In the genomic region with DNA sequence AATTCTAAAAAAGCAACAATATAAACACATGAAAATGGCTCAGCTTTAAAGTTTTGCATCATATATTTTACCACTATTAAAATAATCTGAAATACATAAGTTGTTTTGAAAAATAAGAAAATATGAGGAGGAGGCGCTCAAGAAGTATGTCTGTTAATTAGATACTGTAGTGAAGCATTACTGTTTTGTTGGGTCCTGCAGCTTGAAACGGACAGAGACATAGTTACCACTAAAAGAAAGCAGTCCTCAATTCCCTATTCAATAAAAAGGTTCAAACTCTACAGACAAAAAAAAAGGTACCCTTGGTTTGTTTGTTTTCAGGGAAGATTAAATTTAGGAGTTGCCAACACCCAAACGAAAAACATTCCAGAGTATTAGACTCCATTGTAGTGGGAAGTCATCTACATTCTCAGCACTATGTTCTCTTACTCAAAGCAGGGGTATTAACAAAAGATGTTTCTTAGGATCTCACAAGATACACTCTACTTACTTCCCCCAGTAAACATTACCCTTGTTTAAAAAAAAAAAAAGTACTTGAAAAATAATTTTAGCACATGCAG, we compare ENCODE assay signal across 8 cellular contexts. TPM values are rescaled to one million over a fixed set of nuclear protein-coding genes. Genes with fewer than 3 reads are reported as not detected.
A peak's percentile ranks its signal among the peaks of the same experiment; 100 is the strongest.
DNase-seq lines count a peak whose midpoint lies in the region; ATAC-seq and TF ChIP-seq lines count a peak whose summit lies in the region.

No MANE protein-coding gene starts in this region.

- no peaks in the 10 kb centered on the region for H3K79me1 ChIP-seq in H9 (ENCODE audit: insufficient read depth, low read depth, low read length, poor library complexity, severe bottlenecking)

- no peak overlapping the region for H2BK12ac ChIP-seq in H9 (ENCODE audit: insufficient read length, low read depth, low read length)

- DNase-seq in H9 (no peak), lower lobe of right lung (no peak), NCI-H187 (lab: John Stamatoyannopoulos, UW) (no peak), occipital lobe (lab: John Stamatoyannopoulos, UW) (no peak), NCI-H446 treated with DMSO at 0.1 percent for 48 hours (lab: John Stamatoyannopoulos, UW) (no peak)

- H3K9ac ChIP-seq in H9 (ENCODE audit: extremely low read depth, insufficient read length, low read length) = peak overlapping the region; percentile 52

- no peaks in the 10 kb centered on the region for H3K27me3 ChIP-seq in H9 (ENCODE audit: insufficient read depth, low read length)
- H3K27me3 ChIP-seq in lower lobe of right lung (ENCODE audit: low read depth) = no peaks in the 10 kb centered on the region

- H3K18ac ChIP-seq in H9 (ENCODE audit: insufficient read length, low read depth, low read length) = no peak overlapping the region

- intact Hi-C loops in lower lobe of right lung (cut with DNase I) = no loop called here

- H3K4me3 Mint-ChIP-seq in H9 (peak overlapping the region; percentile 83 to 97), brain (peak overlapping the region; percentile 79 to 90 (median 87))

- H3K36me3 Mint-ChIP-seq in H9 (ENCODE audit: insufficient read depth in 1 of 3, low read depth in 3 of 3) = peaks cover 19 to 24% (median 22%) of the 10 kb centered on the region in 3 experiments
- H3K36me3 Mint-ChIP-seq in brain = no peaks in the 10 kb centered on the region

- no peak overlapping the region for H4K91ac ChIP-seq in H9 (ENCODE audit: insufficient read length, low read depth, low read length)

- no peak for TF ChIP-seq CTCF in 22Rv1 (IDR thresholded peaks at IDR 0.05)
- no peak for TF ChIP-seq CTCF in H9 (conservative IDR thresholded peaks at IDR 0.05)
- no peak for TF ChIP-seq CTCF in brain (conservative IDR thresholded peaks at IDR 0.05)
- TF ChIP-seq CTCF in lower lobe of right lung (IDR thresholded peaks at IDR 0.05) = no peak

- no peak overlapping the region for H2AK5ac ChIP-seq in H9 (ENCODE audit: insufficient read length, low read length)

- H3K27me3 Mint-ChIP-seq in H9 (ENCODE audit: low read depth) = no peaks in the 10 kb centered on the region
- peaks cover 28% of the 10 kb centered on the region for H3K27me3 Mint-ChIP-seq in brain

- peaks cover 48 to 53% of the 10 kb centered on the region in 2 experiments for H3K4me1 Mint-ChIP-seq in H9
- H3K4me1 Mint-ChIP-seq in brain = peaks cover 47% of the 10 kb centered on the region

- H3K9me3 Mint-ChIP-seq in H9 = no peaks in the 10 kb centered on the region; a peak in 1 of 5 replicates
- no peaks in the 10 kb centered on the region for H3K9me3 Mint-ChIP-seq in brain

- peak overlapping the region; percentile 94 for H3K4me2 ChIP-seq in H9 (ENCODE audit: insufficient read depth, insufficient read length, low read length)

- H3K4me1 ChIP-seq in H9 (ENCODE audit: insufficient read depth, low read length) = peaks cover under 1% of the 10 kb centered on the region; the same call in 1 of the 2 replicates
- H3K4me1 ChIP-seq in lower lobe of right lung = peaks cover 22% of the 10 kb centered on the region

- H2BK20ac ChIP-seq in H9 (ENCODE audit: low read depth, low read length, poor library complexity, severe bottlenecking) = no peak overlapping the region

- H4K8ac ChIP-seq in H9 (replicated peaks; ENCODE audit: insufficient read length, low read depth, low read length) = no peak overlapping the region

- H3K23ac ChIP-seq in H9 (ENCODE audit: insufficient read length, low read depth, low read length) = no peak overlapping the region

- H3K14ac ChIP-seq in H9 (ENCODE audit: insufficient read depth, low read length) = no peak overlapping the region

- no peak overlapping the region for H2AFZ ChIP-seq in H9 (ENCODE audit: low read length)

- no peaks in the 10 kb centered on the region for H3K9me3 ChIP-seq in H9 (ENCODE audit: control insufficient read depth, low read depth, low read length)
- no peaks in the 10 kb centered on the region for H3K9me3 ChIP-seq in lower lobe of right lung

- H2BK120ac ChIP-seq in H9 (ENCODE audit: low read depth, low read length, poor library complexity, severe bottlenecking) = no peak overlapping the region

- peaks cover 53% of the 10 kb centered on the region for H3K79me2 ChIP-seq in H9 (ENCODE audit: insufficient read depth, low read length)

- ATAC-seq in lower lobe of right lung = no peak
- no peak for ATAC-seq in HG03159 (IDR thresholded peaks at IDR 0.05; ENCODE audit: unreplicated experiment)

- H3T11ph ChIP-seq in H9 (ENCODE audit: low read length) = no peak overlapping the region

- H2BK5ac ChIP-seq in H9 (ENCODE audit: insufficient read length, low read length) = no peak overlapping the region

- no CpG with 5 or more reads among the region's 3 CpGs for WGBS in H9 (ENCODE audit: extremely low coverage, insufficient read length, low lambda C conversion rate)

- H2BK15ac ChIP-seq in H9 (ENCODE audit: low read depth, low read length) = no peak overlapping the region

- no peak overlapping the region for H4K5ac ChIP-seq in H9 (ENCODE audit: insufficient read length, low read depth, low read length)

- H3K4ac ChIP-seq in H9 (ENCODE audit: low read depth, low read length) = no peak overlapping the region

- no peaks in the 10 kb centered on the region for H4K20me1 ChIP-seq in H9 (ENCODE audit: control insufficient read depth, insufficient read depth, insufficient read length)

- peak overlapping the region; percentile 88 for H3K4me3 ChIP-seq in lower lobe of right lung

- no peaks in the 10 kb centered on the region for H3K36me3 ChIP-seq in lower lobe of right lung

- H3K27ac Mint-ChIP-seq in H9 (peak overlapping the region; percentile 59 to 95 (median 83); a peak in 5 of 7 replicates), brain (peak overlapping the region in 2 of 5 experiments; percentile 24 to 78)

- H3K27ac ChIP-seq in 22Rv1 = peak overlapping the region; percentile 98
- H3K27ac ChIP-seq in H9 (ENCODE audit: insufficient read length, low read depth, low read length) = no peak overlapping the region
- H3K27ac ChIP-seq in lower lobe of right lung = no peak overlapping the region

- H3K56ac ChIP-seq in H9 (ENCODE audit: insufficient read length, low read depth, low read length) = no peak overlapping the region

- H3K23me2 ChIP-seq in H9 (ENCODE audit: insufficient read length, low read depth, low read length, poor library complexity, severe bottlenecking) = peaks cover 22% of the 10 kb centered on the region

RNA-seq across cellular contexts. Expression of a gene that starts 3.0 kb away (rescaled TPM):
- total RNA-seq in H9 (2021) (176 and 190 TPM in 2 replicates), lower lobe of right lung (53.5 TPM), occipital lobe (21.1 TPM)
- 5.7 TPM for polyA plus RNA-seq in brain (ENCODE audit: insufficient read depth, low read depth, low replicate concordance)
